In the genomic region with DNA sequence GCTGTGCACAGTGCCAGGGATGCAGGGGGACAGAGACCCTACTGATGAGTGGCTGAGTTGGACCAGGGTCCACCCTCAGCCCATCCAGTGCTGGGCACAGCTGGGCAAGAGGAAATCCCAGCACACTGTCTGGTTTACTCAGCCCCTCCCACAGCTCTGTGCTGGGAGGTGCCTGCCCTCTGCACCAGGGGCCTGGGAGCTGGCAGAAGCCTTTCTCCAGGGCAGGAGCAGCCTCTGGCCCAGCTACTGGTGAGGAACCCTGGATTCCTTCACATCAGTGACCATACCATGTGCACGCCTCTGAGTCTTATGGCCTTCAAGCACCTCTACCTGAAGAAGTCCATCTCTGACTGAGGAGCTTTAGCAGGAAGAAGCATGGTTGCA, we compare ENCODE assay signal across 17 cellular contexts. TPM values are rescaled to one million over a fixed set of nuclear protein-coding genes. Genes with fewer than 3 reads are reported as not detected.
DNase-seq lines count a peak whose midpoint lies in the region; ATAC-seq and TF ChIP-seq lines count a peak whose summit lies in the region.
"Had no signal": no experiment of that assay in that cellular context is flagged by ENCODE, and none has a peak within 500 bp of the region (broad histone marks: within the 10 kb centered on the region; RNA-seq: fewer than 3 reads in every experiment).

No MANE protein-coding gene starts in this region.

- intact Hi-C loops in left ventricle myocardium inferior (cut with micrococcal nuclease) = no loop called here

- peaks cover 16% of the 10 kb centered on the region for H3K4me1 Mint-ChIP-seq in activated naive CD8-positive, alpha-beta T cell treated with anti-CD3 and anti-CD28 coated beads, Interleukin-2, amount 50 U/mL, for 24 hours
- H3K4me1 Mint-ChIP-seq: WTC11 had no signal

- peak; percentile 27 for ATAC-seq in activated naive CD8-positive, alpha-beta T cell treated with anti-CD3 and anti-CD28 coated beads, Interleukin-2, amount 50 U/mL, for 24 hours
- ATAC-seq in HG02571 (IDR thresholded peaks at IDR 0.05; ENCODE audit: unreplicated experiment) = no peak
- ATAC-seq: WTC11 had no signal

- no peaks in the 10 kb centered on the region for H3K79me2 ChIP-seq in parathyroid adenoma

- H3K9ac ChIP-seq in BLaER1 (peak overlapping the region; percentile 35; the same call in 1 of the 2 replicates), parathyroid adenoma (no peak overlapping the region)

- H3K27me3 ChIP-seq in BLaER1 = no peaks in the 10 kb centered on the region
- H3K27me3 ChIP-seq in left ventricle myocardium inferior (ENCODE audit: low read depth) = no peaks in the 10 kb centered on the region
- H3K27me3 ChIP-seq in parathyroid adenoma (ENCODE audit: control insufficient read depth, insufficient read depth, low read length) = no peaks in the 10 kb centered on the region

- peak overlapping the region; percentile 19 for H2AFZ ChIP-seq in parathyroid adenoma

- H3K27me3 Mint-ChIP-seq in activated naive CD8-positive, alpha-beta T cell treated with anti-CD3 and anti-CD28 coated beads, Interleukin-2, amount 50 U/mL, for 24 hours = no peaks in the 10 kb centered on the region

- TF ChIP-seq CTCF in left ventricle myocardium inferior (IDR thresholded peaks at IDR 0.05; ENCODE audit: borderline replicate concordance) (no peak), parathyroid adenoma (IDR thresholded peaks at IDR 0.05) (no peak)

- POLR2A ChIA-PET in HEK293T (lab: Yijun Ruan, JAX) = no interaction called here

- H3K36me3 ChIP-seq in BLaER1 (no peaks in the 10 kb centered on the region), left ventricle myocardium inferior (no peaks in the 10 kb centered on the region), parathyroid adenoma (ENCODE audit: control insufficient read depth, insufficient read depth, low read length) (no peaks in the 10 kb centered on the region)

- H3K4me1 ChIP-seq in BLaER1 = peaks cover 32% of the 10 kb centered on the region
- H3K4me1 ChIP-seq in left ventricle myocardium inferior = peaks cover 58% of the 10 kb centered on the region
- peaks cover 39% of the 10 kb centered on the region for H3K4me1 ChIP-seq in parathyroid adenoma

- H4K20me1 ChIP-seq in BLaER1 = peaks cover 16% of the 10 kb centered on the region

- peak overlapping the region; percentile 14; the same call in 1 of the 2 replicates for H3K27ac ChIP-seq in BLaER1
- peak overlapping the region; percentile 84 for H3K27ac ChIP-seq in left ventricle myocardium inferior (replicated peaks)
- no peak overlapping the region for H3K27ac ChIP-seq in parathyroid adenoma

- no peaks in the 10 kb centered on the region for H3K9me3 Mint-ChIP-seq in activated naive CD8-positive, alpha-beta T cell treated with anti-CD3 and anti-CD28 coated beads, Interleukin-2, amount 50 U/mL, for 24 hours

- H3K4me3 ChIP-seq in BLaER1 (no peak overlapping the region), left ventricle myocardium inferior (no peak overlapping the region), parathyroid adenoma (ENCODE audit: low read depth, low read length) (no peak overlapping the region)

- DNase-seq in activated naive CD8-positive, alpha-beta T cell treated with anti-CD3 and anti-CD28 coated beads, Interleukin-2, amount 50 U/mL, for 24 hours = no peak
- DNase-seq in left ventricle myocardium inferior = no peak
- DNase-seq in activated T-cell treated with anti-CD3 and anti-CD28 coated beads, Interleukin-2, amount 50 U/mL, for 48 hours = no peak
- no peak for DNase-seq in HEK293T (ENCODE audit: extremely low spot score)
- no peak for DNase-seq in hippocampal formation (lab: John Stamatoyannopoulos, UW)
- DNase-seq: activated gamma-delta T cell treated with Interleukin-2 at 50 U/mL for 16 hours, H7, hypothalamus, Kasumi-1, kidney glomerular epithelial cell, NCI-H1417 had no signal

- H3K27ac Mint-ChIP-seq in activated naive CD8-positive, alpha-beta T cell treated with anti-CD3 and anti-CD28 coated beads, Interleukin-2, amount 50 U/mL, for 24 hours = no peak overlapping the region
- H3K27ac Mint-ChIP-seq: WTC11 had no signal

- no peaks in the 10 kb centered on the region for H3K9me3 ChIP-seq in BLaER1
- H3K9me3 ChIP-seq in left ventricle myocardium inferior (replicated peaks) = no peaks in the 10 kb centered on the region
- no peaks in the 10 kb centered on the region for H3K9me3 ChIP-seq in parathyroid adenoma (ENCODE audit: control insufficient read depth, low read length)

- no peak overlapping the region for H3K4me3 Mint-ChIP-seq in activated naive CD8-positive, alpha-beta T cell treated with anti-CD3 and anti-CD28 coated beads, Interleukin-2, amount 50 U/mL, for 24 hours
- H3K4me3 Mint-ChIP-seq: WTC11 had no signal

- H3K36me3 Mint-ChIP-seq in activated naive CD8-positive, alpha-beta T cell treated with anti-CD3 and anti-CD28 coated beads, Interleukin-2, amount 50 U/mL, for 24 hours (ENCODE audit: low read depth) = no peaks in the 10 kb centered on the region
- H3K36me3 Mint-ChIP-seq: WTC11 had no signal

- H3K4me2 ChIP-seq in BLaER1 = peak overlapping the region; percentile 89
- H3K4me2 ChIP-seq in parathyroid adenoma (ENCODE audit: low read length) = no peak overlapping the region

- CTCF ChIA-PET in HEK293T (lab: Yijun Ruan, JAX) = interaction anchor here (0.8 kb wide), 1 partner anchor 10 kb away, joined by 3 read pairs; no protein-coding TSS in a partner anchor

TF ChIP-seq in HEK293T, 16 proteins besides CTCF, POLR2A, EP300 and RAD21:
- TF ChIP-seq SP1 (IDR thresholded peaks at IDR 0.05) (no peak), ELF4 (IDR thresholded peaks at IDR 0.05) (no peak), NFRKB (IDR thresholded peaks at IDR 0.05) (no peak), L3MBTL2 (conservative IDR thresholded peaks at IDR 0.05) (no peak), SUZ12 (IDR thresholded peaks at IDR 0.05) (no peak), FOXA1 (IDR thresholded peaks at IDR 0.05) (no peak), BHLHE40 (IDR thresholded peaks at IDR 0.05; ENCODE audit: borderline replicate concordance) (no peak), HDGF (IDR thresholded peaks at IDR 0.05; ENCODE audit: borderline replicate concordance) (no peak), TARDBP (IDR thresholded peaks at IDR 0.05) (no peak)
- TF ChIP-seq, protein P1, sequence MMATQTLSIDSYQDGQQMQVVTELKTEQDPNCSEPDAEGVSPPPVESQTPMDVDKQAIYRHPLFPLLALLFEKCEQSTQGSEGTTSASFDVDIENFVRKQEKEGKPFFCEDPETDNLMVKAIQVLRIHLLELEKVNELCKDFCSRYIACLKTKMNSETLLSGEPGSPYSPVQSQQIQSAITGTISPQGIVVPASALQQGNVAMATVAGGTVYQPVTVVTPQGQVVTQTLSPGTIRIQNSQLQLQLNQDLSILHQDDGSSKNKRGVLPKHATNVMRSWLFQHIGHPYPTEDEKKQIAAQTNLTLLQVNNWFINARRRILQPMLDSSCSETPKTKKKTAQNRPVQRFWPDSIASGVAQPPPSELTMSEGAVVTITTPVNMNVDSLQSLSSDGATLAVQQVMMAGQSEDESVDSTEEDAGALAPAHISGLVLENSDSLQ (IDR thresholded peaks at IDR 0.05) = no peak

RNA-seq across cellular contexts. Expression of a gene that starts 25.9 kb away (rescaled TPM):
- total RNA-seq in left ventricle myocardium inferior = 136 TPM
- total RNA-seq: dermis microvascular lymphatic vessel endothelial cell; H7; T-helper 1 cell treated with Interleukin-12 subunit alpha and Interleukin-12 subunit beta and Interleukin-4 antibody, amounts not matched to agents 30 ng/mL and 1 ng/mL, for 36 hours; WTC11 had no signal
